ENCODE assay signal across 8 cellular contexts in the genomic region with DNA sequence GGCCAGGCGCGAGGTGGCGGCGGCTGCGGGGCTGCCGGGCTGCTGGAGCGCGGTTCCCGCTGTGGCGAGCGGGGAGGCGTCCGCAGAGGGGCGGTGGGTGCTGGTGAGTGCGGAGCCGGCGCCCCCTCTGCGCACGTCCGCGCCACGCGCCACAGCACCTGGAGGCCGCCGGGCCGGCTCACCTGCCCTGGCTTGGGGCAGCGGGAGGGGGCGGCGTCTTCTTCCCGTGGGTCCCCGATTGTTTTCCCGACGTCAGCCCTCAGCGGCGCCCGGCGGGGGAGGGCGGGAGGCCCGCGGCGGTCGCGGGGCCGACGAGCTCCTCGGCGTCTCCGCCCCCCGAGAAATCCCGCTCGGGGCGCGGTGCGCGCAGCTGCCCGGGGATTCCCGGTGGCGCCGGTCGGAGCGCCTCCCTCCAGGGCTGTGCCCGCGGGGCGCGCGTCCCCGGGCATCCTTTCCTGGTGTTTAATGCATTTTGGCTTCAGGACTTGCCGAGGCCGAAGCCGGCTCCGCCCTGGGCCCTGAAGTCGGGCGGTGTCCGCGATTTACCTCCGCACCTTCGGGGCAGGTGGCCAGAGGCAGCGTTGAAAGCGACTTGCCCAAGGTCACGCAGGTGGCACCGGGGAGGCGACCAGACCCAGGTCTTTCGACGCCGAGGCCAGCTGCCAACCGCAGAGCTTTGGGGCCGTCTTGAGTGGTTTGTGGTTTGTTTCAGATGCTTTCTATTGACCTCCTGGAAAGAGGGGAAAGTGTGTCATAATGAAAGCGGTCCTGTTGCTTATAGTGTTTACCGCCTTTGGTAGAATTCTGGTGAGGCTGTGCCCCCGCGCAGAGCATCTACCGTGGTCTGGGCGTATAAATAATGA. TPM values are rescaled to one million over a fixed set of nuclear protein-coding genes. Genes with fewer than 3 reads are reported as not detected.
DNase-seq lines count a peak whose midpoint lies in the region; ATAC-seq, FAIRE-seq and TF ChIP-seq lines count a peak whose summit lies in the region.

No MANE protein-coding gene starts in this region.

- H3K4me3 ChIP-seq in GM23338 = peak overlapping the region; percentile 85
- H3K4me3 ChIP-seq in LNCaP clone FGC (ENCODE audit: low read depth, low read length) = peak overlapping the region; percentile 52
- peak overlapping the region; percentile 84 for H3K4me3 ChIP-seq in bronchial epithelial cell (ENCODE audit: low read depth, low read length)
- H3K4me3 ChIP-seq in keratinocyte (ENCODE audit: control insufficient read depth in 2 of 3, extremely low read depth in 1 of 3, insufficient read depth in 2 of 3, low read depth in 1 of 3, low read length in 3 of 3) = peak overlapping the region; percentile 78 to 95 (median 91)

- H3K9me1 ChIP-seq in keratinocyte (ENCODE audit: control insufficient read depth, extremely low read depth, insufficient read depth, low read length) = no peaks in the 10 kb centered on the region

- FAIRE-seq in bronchial epithelial cell (lab: Jason Lieb, UNC) = no peak
- peak; percentile 43 for FAIRE-seq in keratinocyte (lab: Jason Lieb, UNC)

- no peak overlapping the region for H3K27ac ChIP-seq in GM23338 (ENCODE audit: low read depth)
- peak overlapping the region; percentile 95 for H3K27ac ChIP-seq in keratinocyte (ENCODE audit: control insufficient read depth, insufficient read depth, low read length)

- H3K9ac ChIP-seq in keratinocyte (ENCODE audit: control insufficient read depth, extremely low read depth, insufficient read depth, low read length) = peak overlapping the region; percentile 95

- H3K4me2 ChIP-seq in GM23338 = peak overlapping the region; percentile 79
- peak overlapping the region; percentile 94 for H3K4me2 ChIP-seq in keratinocyte (ENCODE audit: control insufficient read depth, extremely low read depth, insufficient read depth, low read depth, low read length)

- no peaks in the 10 kb centered on the region for H3F3A ChIP-seq in GM23338 (replicated peaks; ENCODE audit: low read depth)

- H3K36me3 Mint-ChIP-seq in GM23338 (ENCODE audit: low read depth) = peaks cover 6% of the 10 kb centered on the region; the same call in 2 of the 3 replicates

- H3K9me3 ChIP-seq in keratinocyte (ENCODE audit: control insufficient read depth, low read depth, low read length) = no peaks in the 10 kb centered on the region

- H3K79me2 ChIP-seq in GM23338 (replicated peaks; ENCODE audit: insufficient read depth) (peaks cover 43% of the 10 kb centered on the region), keratinocyte (ENCODE audit: control insufficient read depth, insufficient read depth, low read length) (peaks cover 44% of the 10 kb centered on the region)

- peak; percentile 47 for ATAC-seq in GM23338

- dilution Hi-C loops in keratinocyte (cut with MboI; ENCODE audit: extremely low pct_ligation_motif_present, low sequenced_read_pairs) = no loop called here

- no peak overlapping the region for H3K27ac Mint-ChIP-seq in GM23338

- H3K4me3 Mint-ChIP-seq in GM23338 = peak overlapping the region; percentile 91

- H3K27me3 ChIP-seq in GM23338 (ENCODE audit: insufficient read depth) (peaks cover 17% of the 10 kb centered on the region), bronchial epithelial cell (ENCODE audit: control insufficient read depth, insufficient read depth, low read length) (no peaks in the 10 kb centered on the region), keratinocyte (ENCODE audit: control insufficient read depth, extremely low read depth, insufficient read depth, low read length) (no peaks in the 10 kb centered on the region)

- H3K9me3 Mint-ChIP-seq in GM23338 = no peaks in the 10 kb centered on the region; the same call in 2 of the 3 replicates

- H3K4me1 ChIP-seq in GM23338 (ENCODE audit: insufficient read depth) (peaks cover 13% of the 10 kb centered on the region; the same call in 1 of the 2 replicates), keratinocyte (ENCODE audit: control insufficient read depth, extremely low read depth, insufficient read depth, low read length) (peaks cover 21% of the 10 kb centered on the region)

- peaks cover 14% of the 10 kb centered on the region; the same call in 1 of the 2 replicates for H4K20me1 ChIP-seq in GM23338 (replicated peaks; ENCODE audit: insufficient read depth)
- no peaks in the 10 kb centered on the region for H4K20me1 ChIP-seq in keratinocyte (ENCODE audit: control insufficient read depth, extremely low read depth, insufficient read depth, low read length)

- DNase-seq in GM04503 (ENCODE audit: low read depth) (peak; percentile 11), GM23338 (ENCODE audit: low spot score) (peak; percentile 66), LNCaP clone FGC (ENCODE audit: low read depth) (no peak), bronchial epithelial cell (ENCODE audit: low read depth) (peak; percentile 29), keratinocyte (ENCODE audit: low read depth, low spot score) (no peak), NCI-H128 (lab: John Stamatoyannopoulos, UW; ENCODE audit: unreplicated experiment) (no peak)
- peak; percentile 26 to 43 (median 32) for DNase-seq in activated CD4-positive, CD25-positive, alpha-beta regulatory T cell (lab: John Stamatoyannopoulos, UW)
- peak; percentile 64 for DNase-seq in stimulated activated CD4-positive, alpha-beta T cell treated with anti-CD3 and anti-CD28 coated beads, Interleukin-12 subunit alpha, Interleukin-12 subunit beta, amount 100 ng/mL, for 4 hours

- H3K36me3 ChIP-seq in GM23338 (ENCODE audit: insufficient read depth) (no peaks in the 10 kb centered on the region), bronchial epithelial cell (ENCODE audit: control insufficient read depth, insufficient read depth, low read length) (peaks cover 2% of the 10 kb centered on the region), keratinocyte (ENCODE audit: control insufficient read depth in 2 of 2, extremely low read depth in 1 of 2, insufficient read depth in 2 of 2, low read length in 2 of 2) (no peaks in the 10 kb centered on the region)

- peaks cover 12% of the 10 kb centered on the region for H3K27me3 Mint-ChIP-seq in GM23338 (ENCODE audit: insufficient read depth, low read depth, poor library complexity)

- TF ChIP-seq CTCF in GM23338 (conservative IDR thresholded peaks at IDR 0.05; ENCODE audit: low read depth in 2 of 2) (no peak), LNCaP clone FGC (IDR thresholded peaks at IDR 0.05; ENCODE audit: control insufficient read depth, extremely low read depth, insufficient read depth) (no peak), bronchial epithelial cell (IDR thresholded peaks at IDR 0.05; ENCODE audit: insufficient read depth, low read length, severe bottlenecking) (no peak), keratinocyte (optimal IDR thresholded peaks at IDR 0.05 in 1 of 3, IDR thresholded peaks at IDR 0.05 in 1 of 3, conservative IDR thresholded peaks at IDR 0.05 in 1 of 3; ENCODE audit: extremely low read depth in 1 of 3, insufficient read depth in 2 of 3, low read length in 3 of 3) (no peak)

- no peaks in the 10 kb centered on the region for H3K9me2 ChIP-seq in GM23338 (ENCODE audit: insufficient read depth)

- peaks cover 19% of the 10 kb centered on the region for H3K4me1 Mint-ChIP-seq in GM23338

- H2AFZ ChIP-seq in GM23338 = peak overlapping the region; percentile 89
- peak overlapping the region; percentile 80 for H2AFZ ChIP-seq in keratinocyte (ENCODE audit: control insufficient read depth, low read length)

TF ChIP-seq in GM23338, 12 proteins besides CTCF, POLR2A, EP300 and RAD21 (continues in another document):
- TF ChIP-seq CREB1 (CRISPR knock-in tag; IDR thresholded peaks at IDR 0.05; ENCODE audit: low read depth) = peak; percentile 40; the same call in 1 of the 2 replicates

RNA-seq across cellular contexts. Expression of gene PLEKHA1, which starts 0.6 kb away (rescaled TPM):
- total RNA-seq in GM23338 (2014; rRNA removed; shearing (Covaris generic)) = 32.6 and 36.6 TPM in 2 replicates
- polyA plus RNA-seq in GM23338 (2016; fragmentation: Nextera tagmentation; extraction: Ambion mirVana) (16.7 and 25.8 TPM in 2 replicates), keratinocyte (52.8 to 66.7 TPM (median 55.8 TPM) in 3 replicates)
- total RNA-seq in bronchial epithelial cell = 35.3 and 38.9 TPM in 2 replicates
- 39.8 TPM for polyA plus RNA-seq in keratinocyte (2011; ENCODE audit: low read depth)
- 46.8 and 78.7 TPM in 2 replicates for polyA plus RNA-seq in keratinocyte (2011; cell fraction: cytosol; rRNA removed)
- 46.9 and 63.2 TPM in 2 replicates for polyA plus RNA-seq in keratinocyte (2011; cell fraction: nucleus; rRNA removed)
- 40.4 and 50.6 TPM in 2 replicates for polyA plus RNA-seq in keratinocyte (2012; ENCODE audit: low replicate concordance)
- 10.3 to 99.6 TPM (median 53.0 TPM) in 3 replicates for polyA minus RNA-seq in keratinocyte
- polyA minus RNA-seq in keratinocyte (2011; cell fraction: cytosol; rRNA and poly(A)+ RNA removed) = 47.4 TPM
- 28.8 and 63.1 TPM in 2 replicates for polyA minus RNA-seq in keratinocyte (2011; cell fraction: nucleus; rRNA and poly(A)+ RNA removed)

Comparison
In these comparisons a context has a peak if more than half of its experiments do, and no peak if none do; other contexts are left out.
1. DNase-seq: peak in GM04503 (single experiment), GM23338 (single experiment), activated CD4-positive, CD25-positive, alpha-beta regulatory T cell (4 of 4), bronchial epithelial cell (single experiment) and stimulated activated CD4-positive, alpha-beta T cell treated with anti-CD3 and anti-CD28 coated beads, Interleukin-12 subunit alpha, Interleukin-12 subunit beta, amount 100 ng/mL, for 4 hours (single experiment); none in LNCaP clone FGC (single experiment), keratinocyte (single experiment) and NCI-H128 (single experiment).
2. Peak in every context shown above with its lines, with median percentiles within 50 percentile points of each other: H3K4me3 ChIP-seq.